ENCODE assay signal across 21 cellular contexts in the genomic region with DNA sequence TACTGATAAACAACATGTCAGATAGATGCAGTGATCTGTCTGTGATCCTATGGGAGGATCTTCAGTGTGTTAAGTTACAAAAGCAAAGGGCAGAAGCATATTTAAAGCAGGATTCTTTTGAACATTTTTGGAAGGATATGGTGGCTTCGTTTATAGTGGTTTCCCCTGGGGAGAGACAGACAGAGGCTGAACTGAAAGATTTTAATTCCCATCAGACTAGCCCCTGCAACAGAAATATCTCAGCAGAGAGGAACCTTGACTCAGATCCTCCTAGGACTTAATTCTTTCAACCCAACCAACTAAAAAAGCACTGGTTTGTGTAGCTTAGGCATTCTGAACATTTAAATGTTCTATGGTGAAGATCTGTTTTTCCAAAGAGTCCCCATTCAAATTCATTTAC. TPM values are rescaled to one million over a fixed set of nuclear protein-coding genes. Genes with fewer than 3 reads are reported as not detected.
DNase-seq lines count a peak whose midpoint lies in the region; ATAC-seq and TF ChIP-seq lines count a peak whose summit lies in the region.
"Had no signal": no experiment of that assay in that cellular context is flagged by ENCODE, and none has a peak within 500 bp of the region (broad histone marks: within the 10 kb centered on the region; RNA-seq: fewer than 3 reads in every experiment).

No MANE protein-coding gene starts in this region.

- no peak for TF ChIP-seq EP300 in stomach (IDR thresholded peaks at IDR 0.05)

- H3K27me3 ChIP-seq in GM23338 (ENCODE audit: insufficient read depth) (peaks cover 14% of the 10 kb centered on the region), SJSA1 (replicated peaks) (no peaks in the 10 kb centered on the region), fibroblast of lung (ENCODE audit: control insufficient read depth, insufficient read depth, low read length) (no peaks in the 10 kb centered on the region), skeletal muscle satellite cell (ENCODE audit: control insufficient read depth, insufficient read depth, low read length) (no peaks in the 10 kb centered on the region), stomach (no peaks in the 10 kb centered on the region)
- H3K27me3 ChIP-seq: ascending aorta had no signal

- H3K79me2 ChIP-seq in GM23338 (replicated peaks; ENCODE audit: insufficient read depth): 0 out of 2 replicates have a peak, but pooled peaks cover 6% of the 10 kb centered on the region
- H3K79me2 ChIP-seq in fibroblast of lung (ENCODE audit: control insufficient read depth, insufficient read depth, low read length): no peaks in the 10 kb centered on the region

- peak overlapping the region; percentile 25; the same call in 1 of the 2 replicates for H3K27ac Mint-ChIP-seq in GM23338
- H3K27ac Mint-ChIP-seq: activated CD4-positive, alpha-beta memory T cell treated with anti-CD3 and anti-CD28 coated beads, Interleukin-2, amount 10 ng/mL, durations not matched to agents 7 days and 5 days; effector memory CD8-positive, alpha-beta T cell; natural killer cell treated with Interleukin-12 subunit alpha and Interleukin-12 subunit beta and Interleukin-15 and Interleukin-18, amount 100 ng/mL, for 72 hours had no signal

- 0 out of 2 replicates have a peak, but pooled peaks cover 7% of the 10 kb centered on the region for H4K20me1 ChIP-seq in GM23338 (replicated peaks; ENCODE audit: insufficient read depth)
- H4K20me1 ChIP-seq in fibroblast of lung (ENCODE audit: control insufficient read depth, extremely low read depth, insufficient read depth, low read length): no peaks in the 10 kb centered on the region

- H3K9me3 Mint-ChIP-seq in GM23338: no peaks in the 10 kb centered on the region; the same call in 2 of the 3 replicates
- H3K9me3 Mint-ChIP-seq: activated CD4-positive, alpha-beta memory T cell treated with anti-CD3 and anti-CD28 coated beads, Interleukin-2, amount 10 ng/mL, durations not matched to agents 7 days and 5 days; effector memory CD8-positive, alpha-beta T cell; natural killer cell treated with Interleukin-12 subunit alpha and Interleukin-12 subunit beta and Interleukin-15 and Interleukin-18, amount 100 ng/mL, for 72 hours had no signal

- H3K4me3 Mint-ChIP-seq in GM23338: no peak overlapping the region
- H3K4me3 Mint-ChIP-seq: activated CD4-positive, alpha-beta memory T cell treated with anti-CD3 and anti-CD28 coated beads, Interleukin-2, amount 10 ng/mL, durations not matched to agents 7 days and 5 days; effector memory CD8-positive, alpha-beta T cell; natural killer cell treated with Interleukin-12 subunit alpha and Interleukin-12 subunit beta and Interleukin-15 and Interleukin-18, amount 100 ng/mL, for 72 hours had no signal

- TF ChIP-seq POLR2A in stomach (IDR thresholded peaks at IDR 0.05): no peak

- TF ChIP-seq CTCF in GM23338 (conservative IDR thresholded peaks at IDR 0.05; ENCODE audit: low read depth in 2 of 2) (no peak), fibroblast of lung (conservative IDR thresholded peaks at IDR 0.05 in 1 of 2, IDR thresholded peaks at IDR 0.05 in 1 of 2; ENCODE audit: low read depth in 1 of 2, low read length in 2 of 2) (no peak), stomach (IDR thresholded peaks at IDR 0.05) (no peak)

- H3F3A ChIP-seq in GM23338 (replicated peaks; ENCODE audit: low read depth): no peaks in the 10 kb centered on the region; the same call in 1 of the 2 replicates

- H3K4me1 Mint-ChIP-seq in GM23338: peaks cover 47% of the 10 kb centered on the region

- H2AFZ ChIP-seq in GM23338: no peak overlapping the region
- H2AFZ ChIP-seq in fibroblast of lung (ENCODE audit: low read length): no peak overlapping the region

- 44 to 71% (median 58%) methylated on average over 1 of the region's 1 CpG for WGBS in stomach, 5 donors

- peaks cover 7% of the 10 kb centered on the region for H3K27me3 Mint-ChIP-seq in GM23338 (ENCODE audit: insufficient read depth, low read depth, poor library complexity)

- intact Hi-C loops in stomach (cut with DNase I; ENCODE audit: low total_unique reads): no loop called here

- peak overlapping the region; percentile 93 for H3K27ac ChIP-seq in GM23338 (ENCODE audit: low read depth)
- H3K27ac ChIP-seq in SJSA1: peak overlapping the region; percentile 15
- H3K27ac ChIP-seq in fibroblast of lung (ENCODE audit: insufficient read depth, low read length): peak overlapping the region; percentile 31
- H3K27ac ChIP-seq in stomach: peak overlapping the region in 1 of 5 donors; percentile 7
- H3K27ac ChIP-seq: thoracic aorta, WERI-Rb-1 had no signal

- H3K9ac ChIP-seq in fibroblast of lung (ENCODE audit: insufficient read depth, low read length) (no peak overlapping the region), skeletal muscle satellite cell (ENCODE audit: low read depth, low read length) (no peak overlapping the region)

- H3K9me2 ChIP-seq in GM23338 (ENCODE audit: insufficient read depth): no peaks in the 10 kb centered on the region

- H3K4me2 ChIP-seq in GM23338 (peak overlapping the region; percentile 68), fibroblast of lung (ENCODE audit: extremely low read depth, insufficient read depth, low read length) (peak overlapping the region; percentile 37), skeletal muscle satellite cell (ENCODE audit: low read length) (peak overlapping the region; percentile 52)

- DNase-seq in GM23338 (ENCODE audit: low spot score): no peak
- DNase-seq in SJSA1 (ENCODE audit: low read depth in 1 of 2, low spot score in 2 of 2): no peak
- DNase-seq in fibroblast of lung (ENCODE audit: low read depth in 2 of 2): no peak
- no peak for DNase-seq in stomach
- DNase-seq: activated CD4-positive, alpha-beta memory T cell treated with anti-CD3 and anti-CD28 coated beads, Interleukin-2, amount 10 ng/mL, durations not matched to agents 7 days and 5 days; activated naive CD4-positive, alpha-beta T cell treated with Interleukin-2 at 50 U/mL for 16 hours; DND-41; effector memory CD8-positive, alpha-beta T cell; islet precursor cell; Kasumi-1; mesendoderm; NCI-H1105 treated with DMSO at 0.1 percent for 48 hours; NCI-H774; stimulated activated CD4-positive, alpha-beta T cell treated with anti-CD3 and anti-CD28 coated beads, Interleukin-12 subunit alpha, Interleukin-12 subunit beta, amount 100 ng/mL, for 4 hours; WERI-Rb-1 had no signal

- H3K4me1 ChIP-seq in GM23338 (ENCODE audit: insufficient read depth) (peaks cover 41% of the 10 kb centered on the region), SJSA1 (replicated peaks) (peaks cover 68% of the 10 kb centered on the region), fibroblast of lung (ENCODE audit: control insufficient read depth, extremely low read depth, insufficient read depth, low read length) (peaks cover 23% of the 10 kb centered on the region), skeletal muscle satellite cell (ENCODE audit: control insufficient read depth, insufficient read depth, low read length) (peaks cover 54% of the 10 kb centered on the region), stomach (peaks cover 5 to 21% (median 14%) of the 10 kb centered on the region in 4 donors)
- H3K4me1 ChIP-seq: ascending aorta had no signal

- H3K4me3 ChIP-seq in GM23338 (peak overlapping the region; percentile 30), SJSA1 (no peak overlapping the region), fibroblast of lung (replicated peaks in 1 of 4; ENCODE audit: control extremely low read depth in 1 of 4, insufficient read depth in 1 of 4, low read depth in 3 of 4, low read length in 4 of 4) (no peak overlapping the region), skeletal muscle satellite cell (ENCODE audit: low read length) (no peak overlapping the region), stomach (no peak overlapping the region)
- H3K4me3 ChIP-seq: ascending aorta, thoracic aorta had no signal

- ATAC-seq in GM23338 (no peak), HG03196 (IDR thresholded peaks at IDR 0.05; ENCODE audit: unreplicated experiment) (no peak), HG03354 (IDR thresholded peaks at IDR 0.05; ENCODE audit: poor library complexity, severe bottlenecking, unreplicated experiment) (no peak)
- ATAC-seq: effector memory CD8-positive, alpha-beta T cell; natural killer cell treated with Interleukin-12 subunit alpha and Interleukin-12 subunit beta and Interleukin-15 and Interleukin-18, amount 100 ng/mL, for 72 hours had no signal

- H3K9me3 ChIP-seq in SJSA1 (replicated peaks) (no peaks in the 10 kb centered on the region), fibroblast of lung (ENCODE audit: control insufficient read depth, insufficient read depth, low read depth, low read length) (no peaks in the 10 kb centered on the region), skeletal muscle satellite cell (replicated peaks; ENCODE audit: low read length) (no peaks in the 10 kb centered on the region), stomach (no peaks in the 10 kb centered on the region)
- H3K9me3 ChIP-seq: ascending aorta, thoracic aorta had no signal

- H3K36me3 ChIP-seq in GM23338 (ENCODE audit: insufficient read depth): no peaks in the 10 kb centered on the region
- H3K36me3 ChIP-seq in SJSA1: peaks cover 19% of the 10 kb centered on the region
- H3K36me3 ChIP-seq in fibroblast of lung (ENCODE audit: control insufficient read depth, insufficient read depth, low read length): no peaks in the 10 kb centered on the region
- H3K36me3 ChIP-seq in skeletal muscle satellite cell (ENCODE audit: insufficient read depth, low read length): no peaks in the 10 kb centered on the region
- no peaks in the 10 kb centered on the region for H3K36me3 ChIP-seq in stomach
- H3K36me3 ChIP-seq: ascending aorta, thoracic aorta, WERI-Rb-1 had no signal

- H3K36me3 Mint-ChIP-seq in GM23338 (ENCODE audit: low read depth): no peaks in the 10 kb centered on the region; the same call in 2 of the 3 replicates
- H3K36me3 Mint-ChIP-seq: natural killer cell treated with Interleukin-12 subunit alpha and Interleukin-12 subunit beta and Interleukin-15 and Interleukin-18, amount 100 ng/mL, for 72 hours had no signal

TF ChIP-seq in GM23338, 12 proteins besides CTCF, POLR2A, EP300 and RAD21 (continues in another document):
- no peak for TF ChIP-seq ZNF114 (CRISPR knock-in tag; IDR thresholded peaks at IDR 0.05)
- no peak for TF ChIP-seq JUNB (IDR thresholded peaks at IDR 0.05; ENCODE audit: unreplicated experiment)
- no peak for TF ChIP-seq NANOG (IDR thresholded peaks at IDR 0.05; ENCODE audit: borderline replicate concordance)
- TF ChIP-seq CREB1 (CRISPR knock-in tag; IDR thresholded peaks at IDR 0.05; ENCODE audit: low read depth): no peak

RNA-seq across cellular contexts. Expression of gene CLTCL1, which starts 5.7 kb away (rescaled TPM):
- 13.4 and 15.1 TPM in 2 replicates for total RNA-seq in GM23338 (2014; rRNA removed; shearing (Covaris generic))
- polyA plus RNA-seq in GM23338 (2016; fragmentation: Nextera tagmentation; extraction: Ambion mirVana) (5.4 and 6.6 TPM in 2 replicates), fibroblast of lung (4.2 and 6.5 TPM in 2 replicates), stomach (1 to 10 TPM; 3.0 to 3.8 (median 3.5) TPM)
- 7.3 and 17.1 TPM in 2 replicates for total RNA-seq in SJSA1 (2014; rRNA removed; shearing (Covaris generic))
- total RNA-seq in fibroblast of lung (11.3 and 13.4 TPM in 2 replicates), stomach (10 to 100 TPM in 1 of 5 donors, 1 to 10 TPM in 4; 4.1 to 10.1 (median 5.5) TPM)
- polyA plus RNA-seq in fibroblast of lung (2012): 4.3 and 5.8 TPM in 2 replicates
- 6.2 and 28.7 TPM in 2 replicates for polyA minus RNA-seq in fibroblast of lung (ENCODE audit: low replicate concordance)
- 8.1 and 12.7 TPM in 2 replicates for total RNA-seq in skeletal muscle satellite cell (2012; rRNA removed)
